In genomic region chr14:77580477-77580876, GRCh38 we compare ENCODE assay signal across 13 cellular contexts. TPM values are rescaled to one million over a fixed set of nuclear protein-coding genes. Genes with fewer than 3 reads are reported as not detected.
DNase-seq lines count a peak whose midpoint lies in the region; ATAC-seq, FAIRE-seq and TF ChIP-seq lines count a peak whose summit lies in the region.
"Had no signal": no experiment of that assay in that cellular context is flagged by ENCODE, and none has a peak within 500 bp of the region (broad histone marks: within the 10 kb centered on the region; RNA-seq: fewer than 3 reads in every experiment).

No MANE protein-coding gene starts in this region.

- no peak overlapping the region for H3K4me3 ChIP-seq in PC-9
- no peak overlapping the region for H3K4me3 ChIP-seq in keratinocyte (ENCODE audit: control insufficient read depth in 2 of 3, extremely low read depth in 1 of 3, insufficient read depth in 2 of 3, low read depth in 1 of 3, low read length in 3 of 3)

- H3K9me3 ChIP-seq in PC-9 (ENCODE audit: insufficient read depth, low read depth) (no peaks in the 10 kb centered on the region), keratinocyte (ENCODE audit: control insufficient read depth, low read depth, low read length) (no peaks in the 10 kb centered on the region)
- H3K9me3 ChIP-seq: heart left ventricle had no signal

- peaks cover 10% of the 10 kb centered on the region for H3F3A ChIP-seq in PC-9 (ENCODE audit: insufficient read depth, low read depth)

- H3K27ac ChIP-seq in C4-2B (peak overlapping the region; percentile 51), PC-9 (peak overlapping the region; percentile 48), keratinocyte (ENCODE audit: control insufficient read depth, insufficient read depth, low read length) (no peak overlapping the region)

- H3K4me1 ChIP-seq in PC-9 (replicated peaks; ENCODE audit: insufficient read depth) (no peaks in the 10 kb centered on the region; the same call in 1 of the 2 replicates), keratinocyte (ENCODE audit: control insufficient read depth, extremely low read depth, insufficient read depth, low read length) (no peaks in the 10 kb centered on the region)

- H4K20me1 ChIP-seq in PC-9 (ENCODE audit: insufficient read depth), result peaks cover 20% of the 10 kb centered on the region
- H4K20me1 ChIP-seq in keratinocyte (ENCODE audit: control insufficient read depth, extremely low read depth, insufficient read depth, low read length), result no peaks in the 10 kb centered on the region

- DNase-seq in PC-9, result no peak
- no peak for DNase-seq in keratinocyte (ENCODE audit: low read depth, low spot score)
- DNase-seq in foreskin melanocyte, result no peak
- no peak for DNase-seq in islet precursor cell
- no peak for DNase-seq in cortex of kidney (lab: John Stamatoyannopoulos, UW)
- no peak for DNase-seq in stimulated activated naive CD4-positive, alpha-beta T cell treated with Interleukin-2 at 50 U/mL for 16 hours (lab: John Stamatoyannopoulos, UW)
- DNase-seq: GDM1; heart left ventricle; MV-4-11; stimulated activated CD8-positive, alpha-beta memory T cell treated with anti-CD3 and anti-CD28 coated beads, Interleukin-4, amount 100 ng/mL, for 48 hours; SW 1271 had no signal

- H3K4me2 ChIP-seq in PC-9 (peak overlapping the region; percentile 19; the same call in 1 of the 2 replicates), keratinocyte (ENCODE audit: control insufficient read depth, extremely low read depth, insufficient read depth, low read depth, low read length) (peak overlapping the region; percentile 50)

- H3K27me3 ChIP-seq in PC-9 (ENCODE audit: insufficient read depth, low read depth), result no peaks in the 10 kb centered on the region
- no peaks in the 10 kb centered on the region for H3K27me3 ChIP-seq in keratinocyte (ENCODE audit: control insufficient read depth, extremely low read depth, insufficient read depth, low read length)
- H3K27me3 ChIP-seq: heart left ventricle had no signal

- H3K9me2 ChIP-seq in PC-9 (ENCODE audit: insufficient read depth), result no peaks in the 10 kb centered on the region

- FAIRE-seq in keratinocyte (lab: Jason Lieb, UNC), result no peak

- dilution Hi-C loops in keratinocyte (cut with MboI; ENCODE audit: extremely low pct_ligation_motif_present, low sequenced_read_pairs), result no loop called here

- H3K36me3 ChIP-seq in PC-9 (ENCODE audit: low read depth) (peaks cover 19% of the 10 kb centered on the region), keratinocyte (ENCODE audit: control insufficient read depth in 2 of 2, extremely low read depth in 1 of 2, insufficient read depth in 2 of 2, low read length in 2 of 2) (peaks cover 7 to 11% of the 10 kb centered on the region in 2 experiments)

- intact Hi-C loops in PC-9 (cut with micrococcal nuclease; ENCODE audit: unreplicated experiment), result loop anchor here (2.0 kb wide), 1 partner anchor 36 kb away; the partner anchor contains the start of gene SPTLC2

- no peaks in the 10 kb centered on the region for H3K9me1 ChIP-seq in keratinocyte (ENCODE audit: control insufficient read depth, extremely low read depth, insufficient read depth, low read length)

- no peak overlapping the region for H2AFZ ChIP-seq in PC-9
- H2AFZ ChIP-seq in keratinocyte (ENCODE audit: control insufficient read depth, low read length), result no peak overlapping the region

- POLR2A ChIA-PET in PC-9 (lab: Charles Lee; ENCODE audit: unreplicated experiment), result no interaction called here

- peaks cover 76% of the 10 kb centered on the region for H3K79me2 ChIP-seq in PC-9 (ENCODE audit: low read depth)
- peaks cover 79% of the 10 kb centered on the region for H3K79me2 ChIP-seq in keratinocyte (ENCODE audit: control insufficient read depth, insufficient read depth, low read length)

- no peak overlapping the region for H3K9ac ChIP-seq in keratinocyte (ENCODE audit: control insufficient read depth, extremely low read depth, insufficient read depth, low read length)

- TF ChIP-seq CTCF in C4-2B (conservative IDR thresholded peaks at IDR 0.05) (no peak), PC-9 (conservative IDR thresholded peaks at IDR 0.05) (no peak), keratinocyte (optimal IDR thresholded peaks at IDR 0.05 in 1 of 3, IDR thresholded peaks at IDR 0.05 in 1 of 3, conservative IDR thresholded peaks at IDR 0.05 in 1 of 3; ENCODE audit: extremely low read depth in 1 of 3, insufficient read depth in 2 of 3, low read length in 3 of 3) (no peak)

- BruUV-seq in PC-9 (replicated peaks; lab: Mats Ljungman, UMichigan), result no TSS peak

- ATAC-seq in GM21360 (IDR thresholded peaks at IDR 0.05; ENCODE audit: unreplicated experiment), result peak; percentile 16

- CTCF ChIA-PET in PC-9 (lab: Charles Lee), result interaction anchor here (0.7 to 0.8 kb wide), 2 partner anchors 26 to 200 kb away, joined by 5 to 13 read pairs; no protein-coding TSS in a partner anchor

RNA-seq across cellular contexts. Expression of gene SPTLC2, which starts 36.0 kb away (rescaled TPM):
- total RNA-seq in PC-9 (2021), result 68.4 and 81.7 TPM in 2 replicates
- 32.4 to 46.8 TPM (median 34.8 TPM) in 3 replicates for polyA plus RNA-seq in keratinocyte
- 34.8 TPM for polyA plus RNA-seq in keratinocyte (2011; ENCODE audit: low read depth)
- polyA plus RNA-seq in keratinocyte (2011; cell fraction: cytosol; rRNA removed), result 12.6 and 17.5 TPM in 2 replicates
- 48.0 and 56.0 TPM in 2 replicates for polyA plus RNA-seq in keratinocyte (2011; cell fraction: nucleus; rRNA removed)
- polyA plus RNA-seq in keratinocyte (2012; ENCODE audit: low replicate concordance), result 20.2 and 29.9 TPM in 2 replicates
- polyA minus RNA-seq in keratinocyte, result 40.7 to 84.1 TPM (median 56.1 TPM) in 3 replicates
- 19.4 TPM for polyA minus RNA-seq in keratinocyte (2011; cell fraction: cytosol; rRNA and poly(A)+ RNA removed)
- polyA minus RNA-seq in keratinocyte (2011; cell fraction: nucleus; rRNA and poly(A)+ RNA removed), result 62.6 and 104 TPM in 2 replicates
